In genomic region chrX:112947981-112948380, GRCh38 we compare ENCODE assay signal across 25 cellular contexts.
"Had no signal": no experiment of that assay in that cellular context is flagged by ENCODE, and none has a peak within 500 bp of the region (broad histone marks: within the 10 kb centered on the region; RNA-seq: fewer than 3 reads in every experiment).

No MANE protein-coding gene starts in this region.

- H3K4me3 Mint-ChIP-seq: immature natural killer cell; memory B cell; mesothelial cell of epicardium; stimulated activated memory B cell treated with anti-CD40 and anti-IgM and Interleukin-4, amounts not matched to agents 10 μg/mL and 1 μg/mL and 100 μg/mL, for 72 hours; stimulated activated naive CD8-positive, alpha-beta T cell treated with anti-CD3 and anti-CD28 coated beads, Interleukin-15, Interleukin-2, amounts not matched to agents 100 ng/mL and 50 ng/mL, for 24 hours had no signal

- FAIRE-seq: endometrium, keratinocyte, pancreas had no signal

- H3K27me3 Mint-ChIP-seq: memory B cell; stimulated activated memory B cell treated with anti-CD40 and anti-IgM and Interleukin-4, amounts not matched to agents 10 μg/mL and 1 μg/mL and 100 μg/mL, for 72 hours had no signal

- H3K27me3 ChIP-seq: gastrocnemius medialis, tibial artery, upper lobe of left lung, uterus had no signal

- DNase-seq: cortex of kidney; dorsolateral prefrontal cortex; effector CD8-positive, alpha-beta T cell; gastrocnemius medialis; immature natural killer cell; left ventricle myocardium inferior; lower lobe of right lung; occipital lobe; pancreas; psoas muscle; spleen; stimulated activated CD4-positive, alpha-beta T cell treated with anti-CD3 and anti-CD28 coated beads, Interleukin-15, amount 100 ng/mL, for 24 hours; stimulated activated CD4-positive, alpha-beta T cell treated with anti-CD3 and anti-CD28 coated beads, Interleukin-1b, Interleukin-23, amount 100 ng/mL, for 48 hours; stimulated activated CD4-positive, alpha-beta T cell treated with anti-CD3 and anti-CD28 coated beads, Interleukin-4, amount 100 ng/mL, for 24 hours; tibial artery; upper lobe of left lung; uterus had no signal

- H3K27ac ChIP-seq: dorsolateral prefrontal cortex, gastrocnemius medialis, left ventricle myocardium inferior, lower lobe of right lung, pancreas, psoas muscle, spleen, tibial artery, upper lobe of left lung, uterus had no signal

- H3K4me1 Mint-ChIP-seq: immature natural killer cell; memory B cell; stimulated activated memory B cell treated with anti-CD40 and anti-IgM and Interleukin-4, amounts not matched to agents 10 μg/mL and 1 μg/mL and 100 μg/mL, for 72 hours had no signal

- H3K4me1 ChIP-seq: left ventricle myocardium inferior, lower lobe of right lung, pancreas, psoas muscle, spleen, tibial artery, upper lobe of left lung, uterus had no signal

- ATAC-seq: esophagus mucosa; gastrocnemius medialis; lower lobe of right lung; pancreas; psoas muscle; sciatic nerve; stimulated activated memory B cell treated with anti-CD40 and anti-IgM and Interleukin-4, amounts not matched to agents 10 μg/mL and 1 μg/mL and 100 μg/mL, for 72 hours had no signal

- H3K9me3 ChIP-seq: gastrocnemius medialis, left ventricle myocardium inferior, lower lobe of right lung, pancreas, psoas muscle, spleen, tibial artery, upper lobe of left lung, uterus had no signal

- H3K36me3 ChIP-seq: gastrocnemius medialis, left ventricle myocardium inferior, lower lobe of right lung, pancreas, spleen, tibial artery, upper lobe of left lung, uterus had no signal

- H3K27ac Mint-ChIP-seq: immature natural killer cell; memory B cell; mesothelial cell of epicardium; stimulated activated memory B cell treated with anti-CD40 and anti-IgM and Interleukin-4, amounts not matched to agents 10 μg/mL and 1 μg/mL and 100 μg/mL, for 72 hours; stimulated activated naive CD8-positive, alpha-beta T cell treated with anti-CD3 and anti-CD28 coated beads, Interleukin-15, Interleukin-2, amounts not matched to agents 100 ng/mL and 50 ng/mL, for 24 hours had no signal

- H3K9me3 Mint-ChIP-seq: memory B cell; mesothelial cell of epicardium; stimulated activated memory B cell treated with anti-CD40 and anti-IgM and Interleukin-4, amounts not matched to agents 10 μg/mL and 1 μg/mL and 100 μg/mL, for 72 hours; stimulated activated naive CD8-positive, alpha-beta T cell treated with anti-CD3 and anti-CD28 coated beads, Interleukin-15, Interleukin-2, amounts not matched to agents 100 ng/mL and 50 ng/mL, for 24 hours had no signal

- H3K4me3 ChIP-seq: dorsolateral prefrontal cortex, gastrocnemius medialis, left ventricle myocardium inferior, lower lobe of right lung, pancreas, psoas muscle, spleen, tibial artery, upper lobe of left lung, uterus had no signal

- H3K36me3 Mint-ChIP-seq: immature natural killer cell; memory B cell; mesothelial cell of epicardium; stimulated activated memory B cell treated with anti-CD40 and anti-IgM and Interleukin-4, amounts not matched to agents 10 μg/mL and 1 μg/mL and 100 μg/mL, for 72 hours had no signal
